ENCODE assay signal across 9 cellular contexts in the genomic region with DNA sequence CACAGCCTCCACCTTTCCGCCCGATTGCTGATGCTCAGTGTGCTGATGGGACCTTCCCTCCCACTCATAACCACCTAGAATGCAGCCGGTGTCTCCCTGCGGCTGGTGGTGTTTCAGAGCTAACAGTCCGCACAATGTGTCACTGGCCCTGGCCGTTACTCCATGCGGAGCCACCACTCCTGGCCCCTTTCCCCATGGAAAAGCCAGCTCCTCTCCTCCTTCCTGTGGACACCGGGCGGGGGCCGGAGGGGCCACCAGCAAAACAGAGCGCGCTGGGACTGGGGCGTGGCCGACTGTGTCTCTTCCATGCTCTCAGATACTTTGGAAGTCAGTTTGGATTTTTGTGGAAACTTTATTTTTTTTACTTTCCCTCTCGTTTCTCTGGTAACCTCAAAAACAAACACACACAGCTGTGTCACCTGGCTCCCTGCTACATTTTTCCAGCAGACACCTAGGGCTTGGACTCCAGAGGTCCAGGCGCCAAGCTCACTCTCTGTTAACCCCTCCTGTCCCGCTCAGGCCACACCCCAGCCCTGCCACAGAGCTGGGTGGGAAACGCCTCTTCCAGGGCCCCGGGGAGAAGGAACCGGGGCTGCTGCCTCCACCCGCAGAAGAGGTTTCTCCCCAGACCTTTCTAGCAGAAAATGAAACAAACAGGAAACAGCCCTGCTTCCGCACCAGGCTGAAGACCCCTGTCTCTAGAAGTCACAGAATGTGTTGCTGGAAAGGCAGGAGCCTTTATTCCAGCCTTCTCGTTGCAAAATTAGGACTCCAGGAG. TPM values are rescaled to one million over a fixed set of nuclear protein-coding genes. Genes with fewer than 3 reads are reported as not detected.
DNase-seq lines count a peak whose midpoint lies in the region; ATAC-seq and TF ChIP-seq lines count a peak whose summit lies in the region.
"Had no signal": no experiment of that assay in that cellular context is flagged by ENCODE, and none has a peak within 500 bp of the region (broad histone marks: within the 10 kb centered on the region; RNA-seq: fewer than 3 reads in every experiment).

No MANE protein-coding gene starts in this region.

- H3K4me1 Mint-ChIP-seq in activated naive CD8-positive, alpha-beta T cell treated with anti-CD3 and anti-CD28 coated beads for 36 hours = peaks cover 34% of the 10 kb centered on the region

- intact Hi-C loops in left ventricle myocardium superior (cut with micrococcal nuclease) = no loop called here
- intact Hi-C loops in sciatic nerve (cut with DNase I) = no loop called here

- peak; percentile 58 for DNase-seq in GM04504 (ENCODE audit: low read depth)
- DNase-seq in activated naive CD8-positive, alpha-beta T cell treated with anti-CD3 and anti-CD28 coated beads for 36 hours = peak; percentile 43
- peak; percentile 78 for DNase-seq in left ventricle myocardium superior
- peak; percentile 79 for DNase-seq in sciatic nerve (ENCODE audit: low spot score)
- DNase-seq in erythroblast (lab: John Stamatoyannopoulos, UW) = no peak
- DNase-seq in T-helper 9 cell = no peak
- no peak for DNase-seq in activated effector memory CD4-positive, alpha-beta T cell treated with Interleukin-2 at 50 U/mL for 16 hours
- DNase-seq in NCI-H1436 treated with DMSO at 0.1 percent for 48 hours (lab: John Stamatoyannopoulos, UW) = no peak
- DNase-seq: amniotic stem cell had no signal

- TF ChIP-seq POLR2A in erythroblast (IDR thresholded peaks at IDR 0.05; ENCODE audit: low read length) = no peak

- H3K36me3 Mint-ChIP-seq in activated naive CD8-positive, alpha-beta T cell treated with anti-CD3 and anti-CD28 coated beads for 36 hours = no peaks in the 10 kb centered on the region

- peaks cover 3% of the 10 kb centered on the region for H3K27me3 Mint-ChIP-seq in activated naive CD8-positive, alpha-beta T cell treated with anti-CD3 and anti-CD28 coated beads for 36 hours

- no peaks in the 10 kb centered on the region for H3K9me3 Mint-ChIP-seq in activated naive CD8-positive, alpha-beta T cell treated with anti-CD3 and anti-CD28 coated beads for 36 hours

- H3K27ac Mint-ChIP-seq in activated naive CD8-positive, alpha-beta T cell treated with anti-CD3 and anti-CD28 coated beads for 36 hours = peak overlapping the region; percentile 75

- peak; percentile 54 for ATAC-seq in left ventricle myocardium superior
- ATAC-seq in sciatic nerve = peak; percentile 66

- peak overlapping the region; percentile 69 for H3K4me3 Mint-ChIP-seq in activated naive CD8-positive, alpha-beta T cell treated with anti-CD3 and anti-CD28 coated beads for 36 hours

RNA-seq across cellular contexts. Expression of gene COL6A2, which starts 32.5 kb away (rescaled TPM):
- 10 to 100 TPM; 16.0 to 16.5 TPM for total RNA-seq in activated naive CD8-positive, alpha-beta T cell treated with anti-CD3 and anti-CD28 coated beads for 36 hours
- total RNA-seq in left ventricle myocardium superior (196 TPM), sciatic nerve (397 TPM)

Comparison
In these comparisons a context has a peak if more than half of its experiments do, and no peak if none do; other contexts are left out.
1. DNase-seq: peak in GM04504 (single experiment), activated naive CD8-positive, alpha-beta T cell treated with anti-CD3 and anti-CD28 coated beads for 36 hours (single experiment), left ventricle myocardium superior (single experiment) and sciatic nerve (single experiment); none in erythroblast (0 of 2), T-helper 9 cell (single experiment), activated effector memory CD4-positive, alpha-beta T cell treated with Interleukin-2 at 50 U/mL for 16 hours (single experiment) and NCI-H1436 treated with DMSO at 0.1 percent for 48 hours (single experiment).
2. RNA of gene COL6A2, which starts 32.5 kb away (total RNA-seq): 397 TPM in sciatic nerve (single experiment) and 196 TPM in left ventricle myocardium superior (single experiment); 16.0 to 16.5 TPM in activated naive CD8-positive, alpha-beta T cell treated with anti-CD3 and anti-CD28 coated beads for 36 hours; every median in the first group is over 10 times any median in the second.